Comparison of ENCODE assay signal across 8 cellular contexts in genomic region chr3:128487538-128487812, GRCh38. TPM values are rescaled to one million over a fixed set of nuclear protein-coding genes. Genes with fewer than 3 reads are reported as not detected.
A peak's percentile ranks its signal among the peaks of the same experiment; 100 is the strongest.
DNase-seq lines count a peak whose midpoint lies in the region; TF ChIP-seq lines count a peak whose summit lies in the region.

No MANE protein-coding gene starts in this region.

- peaks cover 73% of the 10 kb centered on the region for H3K27me3 Mint-ChIP-seq in activated CD4-positive, alpha-beta T cell treated with anti-CD3 and anti-CD28 coated beads, Interleukin-2, amount 10 ng/mL, durations not matched to agents 24 days and 14 days

- H3K4me3 Mint-ChIP-seq in activated CD4-positive, alpha-beta T cell treated with anti-CD3 and anti-CD28 coated beads, Interleukin-2, amount 10 ng/mL, durations not matched to agents 24 days and 14 days, result peak overlapping the region; percentile 82

- no peak for TF ChIP-seq POLR2A in suprapubic skin (IDR thresholded peaks at IDR 0.05)

- no peak overlapping the region for H3K9ac ChIP-seq in adipocyte (ENCODE audit: low read length)
- no peak overlapping the region for H3K9ac ChIP-seq in liver (ENCODE audit: low read depth in 1 of 2, low read length in 2 of 2)

- no peak for DNase-seq in activated CD4-positive, alpha-beta T cell treated with anti-CD3 and anti-CD28 coated beads, Interleukin-2, amount 10 ng/mL, durations not matched to agents 24 days and 14 days
- DNase-seq in activated CD4-positive, alpha-beta T cell treated with anti-CD3 and anti-CD28 coated beads for 4 hours, result no peak
- DNase-seq in adipocyte (ENCODE audit: low read depth) (no peak), suprapubic skin (ENCODE audit: low spot score in 2 of 2) (no peak), caudate nucleus (lab: John Stamatoyannopoulos, UW) (no peak), head of caudate nucleus (no peak), cerebellar cortex (ENCODE audit: low spot score) (no peak)

- peak overlapping the region; percentile 17 for H3K27ac Mint-ChIP-seq in activated CD4-positive, alpha-beta T cell treated with anti-CD3 and anti-CD28 coated beads, Interleukin-2, amount 10 ng/mL, durations not matched to agents 24 days and 14 days

- H3K9me3 ChIP-seq in adipocyte (ENCODE audit: control insufficient read depth, low read length) (no peaks in the 10 kb centered on the region), liver (ENCODE audit: control insufficient read depth in 4 of 4, low read length in 3 of 4) (no peaks in the 10 kb centered on the region), suprapubic skin (no peaks in the 10 kb centered on the region)

- peak overlapping the region in 1 of 2 donors; percentile 31 for H3K27ac ChIP-seq in liver (ENCODE audit: low read depth in 1 of 2, low read length in 2 of 2)
- peak overlapping the region; percentile 72 for H3K27ac ChIP-seq in suprapubic skin
- no peak overlapping the region for H3K27ac ChIP-seq in caudate nucleus (ENCODE audit: low read depth, low read length)

- no peak for TF ChIP-seq EP300 in suprapubic skin (IDR thresholded peaks at IDR 0.05)

- H3K4me3 ChIP-seq in adipocyte (ENCODE audit: low read length) (peak overlapping the region; percentile 76), liver (ENCODE audit: low read depth in 1 of 3, low read length in 3 of 3) (peak overlapping the region in 2 of 3 donors; percentile 48 to 66), suprapubic skin (peak overlapping the region; percentile 68)

- TF ChIP-seq CTCF in liver (IDR thresholded peaks at IDR 0.05; ENCODE audit: low read depth, low read length, missing input control), result no peak
- no peak for TF ChIP-seq CTCF in suprapubic skin (IDR thresholded peaks at IDR 0.05)

- intact Hi-C loops in activated CD4-positive, alpha-beta T cell treated with anti-CD3 and anti-CD28 coated beads, Interleukin-2, amount 10 ng/mL, durations not matched to agents 24 days and 14 days (cut with micrococcal nuclease), result loop anchor here (5.0 kb wide), 1 partner anchor 40 kb away; no protein-coding TSS in a partner anchor
- intact Hi-C loops in head of caudate nucleus (cut with DNase I), result no loop called here

- H3K4me1 ChIP-seq in adipocyte (ENCODE audit: control insufficient read depth, insufficient read depth, low read length), result peaks cover 28% of the 10 kb centered on the region
- peaks cover 23 to 44% (median 37%) of the 10 kb centered on the region in 4 donors for H3K4me1 ChIP-seq in liver (ENCODE audit: control insufficient read depth in 4 of 4, insufficient read depth in 4 of 4, low read length in 3 of 4)
- H3K4me1 ChIP-seq in suprapubic skin, result peaks cover 66% of the 10 kb centered on the region

- H3K4me1 Mint-ChIP-seq in activated CD4-positive, alpha-beta T cell treated with anti-CD3 and anti-CD28 coated beads, Interleukin-2, amount 10 ng/mL, durations not matched to agents 24 days and 14 days, result peaks cover 20% of the 10 kb centered on the region

- TF ChIP-seq RAD21 in liver (IDR thresholded peaks at IDR 0.05), result no peak

- no peaks in the 10 kb centered on the region for H3K36me3 ChIP-seq in adipocyte (ENCODE audit: control insufficient read depth, insufficient read depth, low read length, severe bottlenecking)
- no peaks in the 10 kb centered on the region for H3K36me3 ChIP-seq in liver (ENCODE audit: control insufficient read depth in 4 of 4, insufficient read depth in 3 of 4, low read depth in 1 of 4, low read length in 3 of 4)
- H3K36me3 ChIP-seq in suprapubic skin, result no peaks in the 10 kb centered on the region

- H3K9me3 Mint-ChIP-seq in activated CD4-positive, alpha-beta T cell treated with anti-CD3 and anti-CD28 coated beads, Interleukin-2, amount 10 ng/mL, durations not matched to agents 24 days and 14 days, result no peaks in the 10 kb centered on the region

- WGBS in liver, result 4% methylated on average over 18 of the region's 18 CpGs
- WGBS in suprapubic skin, result 0% methylated on average over 15 of the region's 18 CpGs

- H3K27me3 ChIP-seq in adipocyte (replicated peaks; ENCODE audit: control insufficient read depth, insufficient read depth, low read length) (peaks cover 76% of the 10 kb centered on the region), liver (ENCODE audit: control insufficient read depth in 4 of 4, insufficient read depth in 4 of 4, low read length in 3 of 4) (peaks cover 4 to 24% (median 15%) of the 10 kb centered on the region in 4 donors), suprapubic skin (peaks cover 100% of the 10 kb centered on the region)

- H3K36me3 Mint-ChIP-seq in activated CD4-positive, alpha-beta T cell treated with anti-CD3 and anti-CD28 coated beads, Interleukin-2, amount 10 ng/mL, durations not matched to agents 24 days and 14 days (ENCODE audit: low read depth), result no peaks in the 10 kb centered on the region

TF ChIP-seq in liver, 16 proteins besides CTCF, POLR2A, EP300 and RAD21:
- TF ChIP-seq SP1 (IDR thresholded peaks at IDR 0.05) (no peak), GABPA (IDR thresholded peaks at IDR 0.05 in 1 of 2, conservative IDR thresholded peaks at IDR 0.05 in 1 of 2) (no peak), TAF1 (conservative IDR thresholded peaks at IDR 0.05) (no peak), YY1 (IDR thresholded peaks at IDR 0.05) (no peak), NR2F2 (IDR thresholded peaks at IDR 0.05) (no peak), FOXA1 (IDR thresholded peaks at IDR 0.05) (no peak), FOXA2 (IDR thresholded peaks at IDR 0.05) (no peak), EGR1 (IDR thresholded peaks at IDR 0.05; ENCODE audit: low read depth in 2 of 2) (no peak), JUND (IDR thresholded peaks at IDR 0.05) (no peak), MAX (IDR thresholded peaks at IDR 0.05) (no peak), HNF4G (IDR thresholded peaks at IDR 0.05) (no peak), HNF4A (conservative IDR thresholded peaks at IDR 0.05) (no peak), RXRA (IDR thresholded peaks at IDR 0.05) (no peak)
- TF ChIP-seq, protein P1, sequence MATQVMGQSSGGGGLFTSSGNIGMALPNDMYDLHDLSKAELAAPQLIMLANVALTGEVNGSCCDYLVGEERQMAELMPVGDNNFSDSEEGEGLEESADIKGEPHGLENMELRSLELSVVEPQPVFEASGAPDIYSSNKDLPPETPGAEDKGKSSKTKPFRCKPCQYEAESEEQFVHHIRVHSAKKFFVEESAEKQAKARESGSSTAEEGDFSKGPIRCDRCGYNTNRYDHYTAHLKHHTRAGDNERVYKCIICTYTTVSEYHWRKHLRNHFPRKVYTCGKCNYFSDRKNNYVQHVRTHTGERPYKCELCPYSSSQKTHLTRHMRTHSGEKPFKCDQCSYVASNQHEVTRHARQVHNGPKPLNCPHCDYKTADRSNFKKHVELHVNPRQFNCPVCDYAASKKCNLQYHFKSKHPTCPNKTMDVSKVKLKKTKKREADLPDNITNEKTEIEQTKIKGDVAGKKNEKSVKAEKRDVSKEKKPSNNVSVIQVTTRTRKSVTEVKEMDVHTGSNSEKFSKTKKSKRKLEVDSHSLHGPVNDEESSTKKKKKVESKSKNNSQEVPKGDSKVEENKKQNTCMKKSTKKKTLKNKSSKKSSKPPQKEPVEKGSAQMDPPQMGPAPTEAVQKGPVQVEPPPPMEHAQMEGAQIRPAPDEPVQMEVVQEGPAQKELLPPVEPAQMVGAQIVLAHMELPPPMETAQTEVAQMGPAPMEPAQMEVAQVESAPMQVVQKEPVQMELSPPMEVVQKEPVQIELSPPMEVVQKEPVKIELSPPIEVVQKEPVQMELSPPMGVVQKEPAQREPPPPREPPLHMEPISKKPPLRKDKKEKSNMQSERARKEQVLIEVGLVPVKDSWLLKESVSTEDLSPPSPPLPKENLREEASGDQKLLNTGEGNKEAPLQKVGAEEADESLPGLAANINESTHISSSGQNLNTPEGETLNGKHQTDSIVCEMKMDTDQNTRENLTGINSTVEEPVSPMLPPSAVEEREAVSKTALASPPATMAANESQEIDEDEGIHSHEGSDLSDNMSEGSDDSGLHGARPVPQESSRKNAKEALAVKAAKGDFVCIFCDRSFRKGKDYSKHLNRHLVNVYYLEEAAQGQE (IDR thresholded peaks at IDR 0.05), result no peak
- TF ChIP-seq, protein P2, sequence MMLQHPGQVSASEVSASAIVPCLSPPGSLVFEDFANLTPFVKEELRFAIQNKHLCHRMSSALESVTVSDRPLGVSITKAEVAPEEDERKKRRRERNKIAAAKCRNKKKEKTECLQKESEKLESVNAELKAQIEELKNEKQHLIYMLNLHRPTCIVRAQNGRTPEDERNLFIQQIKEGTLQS (IDR thresholded peaks at IDR 0.05), result no peak
- TF ChIP-seq, protein P3, sequence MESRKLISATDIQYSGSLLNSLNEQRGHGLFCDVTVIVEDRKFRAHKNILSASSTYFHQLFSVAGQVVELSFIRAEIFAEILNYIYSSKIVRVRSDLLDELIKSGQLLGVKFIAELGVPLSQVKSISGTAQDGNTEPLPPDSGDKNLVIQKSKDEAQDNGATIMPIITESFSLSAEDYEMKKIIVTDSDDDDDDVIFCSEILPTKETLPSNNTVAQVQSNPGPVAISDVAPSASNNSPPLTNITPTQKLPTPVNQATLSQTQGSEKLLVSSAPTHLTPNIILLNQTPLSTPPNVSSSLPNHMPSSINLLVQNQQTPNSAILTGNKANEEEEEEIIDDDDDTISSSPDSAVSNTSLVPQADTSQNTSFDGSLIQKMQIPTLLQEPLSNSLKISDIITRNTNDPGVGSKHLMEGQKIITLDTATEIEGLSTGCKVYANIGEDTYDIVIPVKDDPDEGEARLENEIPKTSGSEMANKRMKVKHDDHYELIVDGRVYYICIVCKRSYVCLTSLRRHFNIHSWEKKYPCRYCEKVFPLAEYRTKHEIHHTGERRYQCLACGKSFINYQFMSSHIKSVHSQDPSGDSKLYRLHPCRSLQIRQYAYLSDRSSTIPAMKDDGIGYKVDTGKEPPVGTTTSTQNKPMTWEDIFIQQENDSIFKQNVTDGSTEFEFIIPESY (IDR thresholded peaks at IDR 0.05), result no peak

RNA-seq across cellular contexts. Expression of gene GATA2, which starts 5.5 kb away (rescaled TPM):
- not detected in 2 replicates for total RNA-seq in activated CD4-positive, alpha-beta T cell treated with anti-CD3 and anti-CD28 coated beads, Interleukin-2, amount 10 ng/mL, durations not matched to agents 24 days and 14 days
- total RNA-seq in liver (1 to 10 TPM in 1 of 2 donors, under 1 TPM in 1; 0.25 to 2.8 TPM), suprapubic skin (10 to 100 TPM in 1 of 4 donors, 1 to 10 TPM in 3; 2.4 to 10.3 (median 5.4) TPM)
- polyA plus RNA-seq in liver, result under 1 TPM; 0.28 to 0.80 TPM

RNA-seq across cellular contexts. Expression of gene DNAJB8, which starts 20.8 kb away (rescaled TPM):
- not detected in 2 replicates for total RNA-seq in activated CD4-positive, alpha-beta T cell treated with anti-CD3 and anti-CD28 coated beads, Interleukin-2, amount 10 ng/mL, durations not matched to agents 24 days and 14 days
- total RNA-seq in liver, result not detected
- not detected for polyA plus RNA-seq in liver
- not detected for total RNA-seq in suprapubic skin
